ENCODE assay signal across 22 cellular contexts in the genomic region with DNA sequence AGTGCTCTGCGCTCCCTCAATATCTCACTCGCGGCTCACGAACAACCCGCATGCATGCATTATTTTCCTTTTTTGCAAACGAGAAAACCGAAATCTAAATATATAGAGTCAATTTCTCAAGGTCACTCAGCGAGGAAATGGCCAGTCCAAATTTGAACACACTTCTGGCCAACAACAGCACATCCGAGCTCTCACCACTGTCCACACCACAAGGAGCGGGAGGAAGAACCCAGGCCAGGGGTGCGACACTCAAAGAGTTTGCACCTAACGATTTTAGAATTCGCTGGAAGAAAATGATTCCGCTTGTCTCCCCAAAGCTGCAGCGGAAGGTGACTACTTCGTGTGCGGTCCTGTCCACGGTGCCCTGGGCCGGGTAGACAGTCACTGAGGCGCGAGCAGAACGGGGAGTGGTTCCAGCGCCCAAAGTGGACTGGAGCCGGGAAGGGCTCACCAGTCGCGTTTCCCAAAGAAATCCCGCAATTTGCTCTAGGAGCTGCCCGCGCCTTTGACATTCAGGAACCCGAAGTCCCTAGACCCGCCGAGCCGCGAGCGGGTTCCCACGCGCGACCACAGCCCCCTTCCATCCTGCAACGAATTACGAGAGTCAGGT. TPM values are rescaled to one million over a fixed set of nuclear protein-coding genes. Genes with fewer than 3 reads are reported as not detected.
DNase-seq lines count a peak whose midpoint lies in the region; ATAC-seq and TF ChIP-seq lines count a peak whose summit lies in the region.
"Had no signal": no experiment of that assay in that cellular context is flagged by ENCODE, and none has a peak within 500 bp of the region (broad histone marks: within the 10 kb centered on the region; RNA-seq: fewer than 3 reads in every experiment).

No MANE protein-coding gene starts in this region.

- H2BK15ac ChIP-seq in IMR-90 (ENCODE audit: low read depth, low read length) (no peak overlapping the region), neuronal stem cell (ENCODE audit: low read length) (no peak overlapping the region)

- POLR2A ChIA-PET in IMR-90 (lab: Charles Lee; ENCODE audit: unreplicated experiment) = no interaction called here
- POLR2A ChIA-PET in activated CD4-positive, alpha-beta memory T cell treated with anti-CD3 and anti-CD28 coated beads for 36 hours (lab: Charles Lee) = no interaction called here

- CTCF ChIA-PET in IMR-90 (lab: Yijun Ruan, JAX) = no interaction called here
- CTCF ChIA-PET in activated CD4-positive, alpha-beta memory T cell treated with anti-CD3 and anti-CD28 coated beads for 36 hours (lab: Charles Lee) = no interaction called here

- peak overlapping the region; percentile 53 for H2AFZ ChIP-seq in IMR-90 (replicated peaks; ENCODE audit: low read length, poor library complexity)
- H2AFZ ChIP-seq in hepatocyte = no peak overlapping the region
- H2AFZ ChIP-seq in neuronal stem cell (ENCODE audit: low read length) = peak overlapping the region; percentile 70

- in situ Hi-C loops in IMR-90 (cut with MboI; ENCODE audit: low sequenced_read_pairs) = no loop called here
- in situ Hi-C loops in transverse colon (cut with MboI; ENCODE audit: low pct_ligation_motif_present in 1 of 4, low pct_unique_long_range_greater_than_20kb in 1 of 4, low sequenced_read_pairs in 3 of 4) = no loop called here

- 25% methylated on average over 18 of the region's 40 CpGs; no CpG with 5 or more reads in 1 of the 2 experiments for WGBS in IMR-90 (ENCODE audit: extremely low coverage in 2 of 2, insufficient read length in 1 of 2), 2 experiments
- WGBS in hepatocyte (ENCODE audit: low lambda C conversion rate, missing lambda C conversion rate) = 27% methylated on average over 40 of the region's 40 CpGs
- WGBS in neuronal stem cell (ENCODE audit: extremely low coverage in 2 of 2, insufficient read length in 2 of 2, insufficient replicate concordance in 1 of 2), 2 donors = no CpG with 5 or more reads among the region's 40 CpGs
- WGBS in transverse colon (ENCODE audit: low coverage in 1 of 2), 2 donors = 42% methylated on average over 35 of the region's 40 CpGs; no CpG with 5 or more reads in 1 of the 2 donors

- no peaks in the 10 kb centered on the region for H3K79me2 ChIP-seq in hepatocyte

- no peak for ATAC-seq in IMR-90 (ENCODE audit: low read depth)
- ATAC-seq: GM12878, left lobe of liver, Panc1 had no signal

- H3K9me1 ChIP-seq in IMR-90 (ENCODE audit: insufficient read depth, low read length) = no peaks in the 10 kb centered on the region

- no peak overlapping the region for H3K18ac ChIP-seq in IMR-90 (ENCODE audit: low read depth, low read length)
- peak overlapping the region; percentile 69 for H3K18ac ChIP-seq in neuronal stem cell (ENCODE audit: low read length)

- H2BK5ac ChIP-seq in IMR-90 (ENCODE audit: low read depth, low read length, poor library complexity, severe bottlenecking) (no peak overlapping the region), neuronal stem cell (ENCODE audit: low read length) (no peak overlapping the region)

- no peak overlapping the region for H4K8ac ChIP-seq in IMR-90 (ENCODE audit: low read depth in 2 of 2, low read length in 2 of 2)
- H4K8ac ChIP-seq in neuronal stem cell (ENCODE audit: low read depth, low read length) = no peak overlapping the region

- TF ChIP-seq CTCF in IMR-90 (conservative IDR thresholded peaks at IDR 0.05; ENCODE audit: low read depth, low read length) (no peak), hepatocyte (IDR thresholded peaks at IDR 0.05; ENCODE audit: poor library complexity) (no peak), transverse colon (IDR thresholded peaks at IDR 0.05) (no peak)

- H3K23ac ChIP-seq in IMR-90 (ENCODE audit: low read depth, low read length) = peak overlapping the region; percentile 37; the same call in 1 of the 2 replicates
- H3K23ac ChIP-seq in neuronal stem cell (ENCODE audit: low read depth, low read length, poor library complexity) = peak overlapping the region; percentile 95

- no peak overlapping the region for H4K91ac ChIP-seq in IMR-90 (ENCODE audit: insufficient read depth, low read depth, low read length)
- H4K91ac ChIP-seq in neuronal stem cell (ENCODE audit: low read depth, low read length, poor library complexity) = no peak overlapping the region

- no peaks in the 10 kb centered on the region for H3K79me1 ChIP-seq in IMR-90 (ENCODE audit: low read depth in 1 of 2, low read length in 2 of 2)
- H3K79me1 ChIP-seq in neuronal stem cell (ENCODE audit: low read depth, low read length) = no peaks in the 10 kb centered on the region

- no peaks in the 10 kb centered on the region for H3K36me3 Mint-ChIP-seq in activated CD4-positive, alpha-beta memory T cell treated with anti-CD3 and anti-CD28 coated beads for 36 hours

- H3K36me3 ChIP-seq in H7 (replicated peaks; ENCODE audit: control insufficient read depth, insufficient read depth, low read length) = no peaks in the 10 kb centered on the region
- no peaks in the 10 kb centered on the region for H3K36me3 ChIP-seq in IMR-90 (ENCODE audit: control insufficient read depth, insufficient read depth, low read length)
- H3K36me3 ChIP-seq in hepatocyte (replicated peaks; ENCODE audit: insufficient read depth, low read depth) = no peaks in the 10 kb centered on the region
- H3K36me3 ChIP-seq in neuronal stem cell (replicated peaks in 1 of 2; ENCODE audit: control insufficient read depth in 2 of 2, insufficient read depth in 2 of 2, low read length in 2 of 2) = no peaks in the 10 kb centered on the region
- H3K36me3 ChIP-seq in transverse colon = no peaks in the 10 kb centered on the region

- no peak overlapping the region for H3K27ac ChIP-seq in IMR-90 (ENCODE audit: insufficient read depth, low read length)
- no peak overlapping the region for H3K27ac ChIP-seq in hepatocyte
- no peak overlapping the region for H3K27ac ChIP-seq in neuronal stem cell (replicated peaks; ENCODE audit: low read length)
- H3K27ac ChIP-seq in transverse colon = no peak overlapping the region

- H2BK20ac ChIP-seq in IMR-90 (ENCODE audit: low read depth, low read length) = no peak overlapping the region

- H3K27me3 Mint-ChIP-seq in activated CD4-positive, alpha-beta memory T cell treated with anti-CD3 and anti-CD28 coated beads for 36 hours = peaks cover 61% of the 10 kb centered on the region

- no peaks in the 10 kb centered on the region for H3K9me2 ChIP-seq in hepatocyte (replicated peaks; ENCODE audit: insufficient read depth)

- TF ChIP-seq RAD21 in IMR-90 (IDR thresholded peaks at IDR 0.05; ENCODE audit: low read length) = no peak

- no peak overlapping the region for H2BK120ac ChIP-seq in IMR-90 (ENCODE audit: low read depth, low read length)
- no peak overlapping the region for H2BK120ac ChIP-seq in neuronal stem cell (ENCODE audit: low read depth, low read length)

- no peak overlapping the region for H3K27ac Mint-ChIP-seq in activated CD4-positive, alpha-beta memory T cell treated with anti-CD3 and anti-CD28 coated beads for 36 hours
- H3K27ac Mint-ChIP-seq: HFFc6 had no signal

- H3K14ac ChIP-seq in IMR-90 (replicated peaks; ENCODE audit: low read depth, low read length) (no peak overlapping the region), neuronal stem cell (ENCODE audit: low read length) (no peak overlapping the region)

- H3K9ac ChIP-seq in IMR-90 (ENCODE audit: low read depth, low read length) = no peak overlapping the region
- H3K9ac ChIP-seq in neuronal stem cell (ENCODE audit: low read depth, low read length, poor library complexity) = no peak overlapping the region

- no peak overlapping the region for H4K5ac ChIP-seq in IMR-90 (ENCODE audit: low read depth, low read length)

- BruUV-seq in IMR-90 (replicated peaks; lab: Mats Ljungman, UMichigan) = no TSS peak

- TF ChIP-seq EP300 in transverse colon (IDR thresholded peaks at IDR 0.05; ENCODE audit: low read depth) = no peak

- H3K4me1 ChIP-seq in IMR-90 (ENCODE audit: control insufficient read depth, insufficient read depth, low read length) (peaks cover 1% of the 10 kb centered on the region; the same call in 1 of the 2 replicates), hepatocyte (ENCODE audit: insufficient read depth) (peaks cover 29% of the 10 kb centered on the region), neuronal stem cell (ENCODE audit: control insufficient read depth in 2 of 2, insufficient read depth in 1 of 2, low read depth in 1 of 2, low read length in 2 of 2) (peaks cover 4 to 15% of the 10 kb centered on the region in 2 donors), transverse colon (peaks cover 0 to 47% (median 36%) of the 10 kb centered on the region in 4 donors)

- TF ChIP-seq POLR2A in IMR-90 (IDR thresholded peaks at IDR 0.05; ENCODE audit: low read depth, low read length) = no peak
- TF ChIP-seq POLR2A in transverse colon (IDR thresholded peaks at IDR 0.05) = no peak

- H4K20me1 ChIP-seq in IMR-90 (ENCODE audit: insufficient read depth, low read length) = peaks cover 7% of the 10 kb centered on the region
- no peaks in the 10 kb centered on the region for H4K20me1 ChIP-seq in hepatocyte (ENCODE audit: insufficient read depth, poor library complexity, severe bottlenecking)

- DNase-seq in H7 (no peak), IMR-90 (no peak), hepatocyte (ENCODE audit: low spot score) (no peak), neuronal stem cell (ENCODE audit: low spot score) (no peak), transverse colon (no peak), NCI-H2029 treated with DMSO at 0.1 percent for 48 hours (lab: John Stamatoyannopoulos, UW) (no peak)
- no peak for DNase-seq in activated CD4-positive, alpha-beta memory T cell treated with anti-CD3 and anti-CD28 coated beads for 36 hours
- DNase-seq: activated CD4-positive, CD25-positive, alpha-beta regulatory T cell treated with anti-CD3 and anti-CD28 coated beads, Interleukin-2, amount 50 U/mL, for 72 hours; activated effector memory CD4-positive, alpha-beta T cell treated with anti-CD3 and anti-CD28 coated beads, Interleukin-2, amount 50 U/mL, for 16 hours; AML-193; GDM1; HFFc6; posterior cingulate gyrus; stimulated activated CD4-positive, alpha-beta T cell treated with anti-CD3 and anti-CD28 coated beads, Interleukin-4, amount 100 ng/mL, for 1 hour; T1000 had no signal

- H3K4me2 ChIP-seq in IMR-90 (ENCODE audit: low read depth, low read length) = no peak overlapping the region
- H3K4me2 ChIP-seq in hepatocyte = peak overlapping the region; percentile 53
- H3K4me2 ChIP-seq in neuronal stem cell (ENCODE audit: insufficient read depth, low read length, poor library complexity, severe bottlenecking) = no peak overlapping the region

- H3K4ac ChIP-seq in IMR-90 (ENCODE audit: low read depth, low read length) = no peak overlapping the region
- no peak overlapping the region for H3K4ac ChIP-seq in neuronal stem cell (ENCODE audit: low read length)

- peaks cover 19% of the 10 kb centered on the region for H3K4me1 Mint-ChIP-seq in activated CD4-positive, alpha-beta memory T cell treated with anti-CD3 and anti-CD28 coated beads for 36 hours (ENCODE audit: low read depth)

- peaks cover 18% of the 10 kb centered on the region for H3K9me3 ChIP-seq in IMR-90 (ENCODE audit: control insufficient read depth, insufficient read depth, low read length)
- no peaks in the 10 kb centered on the region for H3K9me3 ChIP-seq in hepatocyte (ENCODE audit: low read depth)
- peaks cover 0 to 3% of the 10 kb centered on the region in 2 donors for H3K9me3 ChIP-seq in neuronal stem cell (replicated peaks in 1 of 2; ENCODE audit: control insufficient read depth in 2 of 2, insufficient read depth in 1 of 2, low read depth in 1 of 2, low read length in 2 of 2)
- no peaks in the 10 kb centered on the region for H3K9me3 ChIP-seq in transverse colon

- intact Hi-C loops in IMR-90 (cut with micrococcal nuclease) (no loop called here), transverse colon (cut with DNase I; ENCODE audit: low total_unique reads) (no loop called here)
- intact Hi-C loops in activated CD4-positive, alpha-beta memory T cell treated with anti-CD3 and anti-CD28 coated beads for 36 hours (cut with micrococcal nuclease) = no loop called here

- H2AK5ac ChIP-seq in IMR-90 (ENCODE audit: low read depth, low read length) = no peak overlapping the region
- peak overlapping the region; percentile 32 for H2AK5ac ChIP-seq in neuronal stem cell (ENCODE audit: low read depth, low read length)

- H2BK12ac ChIP-seq in neuronal stem cell (ENCODE audit: low read length) = no peak overlapping the region

- peak overlapping the region; percentile 18 for H3K4me3 ChIP-seq in H7 (ENCODE audit: insufficient read depth, low read depth, low read length)
- no peak overlapping the region for H3K4me3 ChIP-seq in IMR-90 (ENCODE audit: insufficient read depth, low read depth, low read length)
- no peak overlapping the region for H3K4me3 ChIP-seq in hepatocyte
- no peak overlapping the region for H3K4me3 ChIP-seq in neuronal stem cell (ENCODE audit: low read length in 2 of 2)
- H3K4me3 ChIP-seq in transverse colon = no peak overlapping the region
- H3K4me3 ChIP-seq: GM12878 had no signal

- H3K9me3 Mint-ChIP-seq in activated CD4-positive, alpha-beta memory T cell treated with anti-CD3 and anti-CD28 coated beads for 36 hours = no peaks in the 10 kb centered on the region

- H2AK9ac ChIP-seq in IMR-90 (replicated peaks; ENCODE audit: low read depth, low read length, poor library complexity) = no peak overlapping the region

- dilution Hi-C loops in IMR-90 (cut with HindIII; ENCODE audit: low sequenced_read_pairs, unreplicated experiment) = no loop called here

- no peak overlapping the region for H3K4me3 Mint-ChIP-seq in activated CD4-positive, alpha-beta memory T cell treated with anti-CD3 and anti-CD28 coated beads for 36 hours
- H3K4me3 Mint-ChIP-seq: HFFc6 had no signal

- H3K27me3 ChIP-seq in H7 (ENCODE audit: control insufficient read depth, insufficient read depth, low read length) (peaks cover 100% of the 10 kb centered on the region), IMR-90 (ENCODE audit: control insufficient read depth, insufficient read depth, low read length) (peaks cover 89% of the 10 kb centered on the region), hepatocyte (peaks cover 96% of the 10 kb centered on the region), neuronal stem cell (ENCODE audit: control insufficient read depth in 3 of 3, insufficient read depth in 3 of 3, low read depth in 1 of 3, low read length in 3 of 3) (peaks cover 60 to 91% (median 87%) of the 10 kb centered on the region in 3 experiments), transverse colon (peaks cover 92% of the 10 kb centered on the region)

- H3K56ac ChIP-seq in IMR-90 (ENCODE audit: extremely low read depth, insufficient read depth, low read length) = no peak overlapping the region

RNA-seq across cellular contexts. Expression of gene TLX3, which starts 1.1 kb away (rescaled TPM):
- total RNA-seq in H7 (2014; rRNA removed; shearing (Covaris generic)) = not detected in 2 replicates
- total RNA-seq in IMR-90 (2012; rRNA removed) (not detected in 2 replicates), hepatocyte (not detected in 2 replicates), transverse colon (not detected)
- polyA plus RNA-seq in IMR-90 (2012; rRNA removed) (not detected in 2 replicates), hepatocyte (0.22 TPM in 1 of 2 replicates, not detected in the other)
- polyA plus RNA-seq in IMR-90 (2012; cell fraction: cytosol; rRNA removed) = not detected in 2 replicates
- not detected in 2 replicates for polyA plus RNA-seq in IMR-90 (2012; cell fraction: nucleus; rRNA removed; ENCODE audit: low replicate concordance)
- not detected for polyA plus RNA-seq in neuronal stem cell (2013, experiment 1 of 2)
- not detected for polyA plus RNA-seq in neuronal stem cell (2013, experiment 2 of 2)
- total RNA-seq in activated CD4-positive, alpha-beta memory T cell treated with anti-CD3 and anti-CD28 coated beads for 36 hours = not detected
- total RNA-seq: GM12878, HFFc6, left lobe of liver, LHCN-M2, mononuclear cell, SK-MEL-5, skeletal muscle tissue had no signal
- polyA plus RNA-seq: GM12878 had no signal
